Comparison of ENCODE assay signal across 1 cellular context in genomic region chr1:109546311-109547109, GRCh38.
TF ChIP-seq lines count a peak whose summit lies in the region.

No MANE protein-coding gene starts in this region.

TF ChIP-seq in IMR-90, 13 proteins besides CTCF, POLR2A, EP300 and RAD21:
- TF ChIP-seq, protein P1, sequence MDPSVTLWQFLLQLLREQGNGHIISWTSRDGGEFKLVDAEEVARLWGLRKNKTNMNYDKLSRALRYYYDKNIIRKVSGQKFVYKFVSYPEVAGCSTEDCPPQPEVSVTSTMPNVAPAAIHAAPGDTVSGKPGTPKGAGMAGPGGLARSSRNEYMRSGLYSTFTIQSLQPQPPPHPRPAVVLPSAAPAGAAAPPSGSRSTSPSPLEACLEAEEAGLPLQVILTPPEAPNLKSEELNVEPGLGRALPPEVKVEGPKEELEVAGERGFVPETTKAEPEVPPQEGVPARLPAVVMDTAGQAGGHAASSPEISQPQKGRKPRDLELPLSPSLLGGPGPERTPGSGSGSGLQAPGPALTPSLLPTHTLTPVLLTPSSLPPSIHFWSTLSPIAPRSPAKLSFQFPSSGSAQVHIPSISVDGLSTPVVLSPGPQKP (IDR thresholded peaks at IDR 0.05; ENCODE audit: borderline replicate concordance, low read depth, low read length), result no peak
- TF ChIP-seq RCOR1 (IDR thresholded peaks at IDR 0.05; ENCODE audit: insufficient replicate concordance, low read length), result no peak
- no peak for TF ChIP-seq MAFK (IDR thresholded peaks at IDR 0.05; ENCODE audit: low read depth, low read length)
- TF ChIP-seq RFX5 (IDR thresholded peaks at IDR 0.05; ENCODE audit: low read depth, low read length), result no peak
- TF ChIP-seq MAZ (IDR thresholded peaks at IDR 0.05; ENCODE audit: borderline replicate concordance, low read depth, low read length), result peak; percentile 83
- no peak for TF ChIP-seq FOS (IDR thresholded peaks at IDR 0.05; ENCODE audit: low read depth, low read length)
- no peak for TF ChIP-seq CEBPB (IDR thresholded peaks at IDR 0.05; ENCODE audit: low read depth, low read length)
- no peak for TF ChIP-seq BHLHE40 (IDR thresholded peaks at IDR 0.05; ENCODE audit: low read depth, low read length)
- peak; percentile 92 for TF ChIP-seq SMC3 (IDR thresholded peaks at IDR 0.05; ENCODE audit: low read depth, low read length)
